34 cellular contexts compared by ENCODE assay signal in the genomic region with DNA sequence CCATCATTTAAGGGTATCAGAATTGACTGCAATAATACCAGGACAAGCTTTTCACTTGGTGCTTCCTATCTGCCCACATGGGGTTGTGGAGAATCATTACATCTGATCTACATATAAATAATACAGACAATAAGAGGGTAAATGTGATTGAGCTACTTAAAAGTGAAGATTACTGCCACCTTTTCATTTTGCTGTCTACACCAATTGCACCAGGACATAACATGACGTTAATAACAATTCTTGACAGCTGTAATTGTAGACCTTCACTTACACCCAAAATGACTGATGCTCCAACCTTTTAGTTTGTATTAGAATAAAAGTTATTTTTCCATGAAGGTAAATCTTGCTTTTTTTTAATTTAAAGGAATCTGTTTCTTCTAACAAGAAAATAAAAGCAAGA.
"Had no signal": no experiment of that assay in that cellular context is flagged by ENCODE, and none has a peak within 500 bp of the region (broad histone marks: within the 10 kb centered on the region; RNA-seq: fewer than 3 reads in every experiment).

No MANE protein-coding gene starts in this region.

- H3K36me3 ChIP-seq: brain microvascular endothelial cell had no signal

- H3K27ac Mint-ChIP-seq: activated B cell treated with CpG ODN at 0.5 μM for 24 hours; activated CD8-positive, alpha-beta T cell treated with anti-CD3 and anti-CD28 coated beads for 36 hours; activated naive CD8-positive, alpha-beta T cell; activated T-helper 17 cell treated with anti-CD3 and anti-CD28 coated beads, Interleukin-2, amount 50 U/mL, for 72 hours; dendritic cell treated with granulocyte-macrophage colony-stimulating factor and Interleukin-4, amounts not matched to agents 40 ng/mL and 50 ng/mL, for 4 days; endodermal cell; T-helper 17 cell; T-helper 2 cell treated with Interferon-gamma antibody and Interleukin-4, amounts not matched to agents 5 μg/mL and 100 μg/mL, for 36 hours had no signal

- DNase-seq: activated B cell treated with CpG ODN at 0.5 μM for 24 hours; activated CD4-positive, alpha-beta T cell treated with anti-CD3 and anti-CD28 coated beads for 48 hours; activated CD4-positive, alpha-beta T cell treated with anti-CD3 and anti-CD28 coated beads, Interleukin-2, amount 50 U/mL, for 1 hour; activated CD4-positive, alpha-beta T cell treated with anti-CD3 and anti-CD28 coated beads, Interleukin-2, amount 50 U/mL, for 48 hours; activated CD8-positive, alpha-beta memory T cell treated with anti-CD3 and anti-CD28 coated beads for 24 hours; activated CD8-positive, alpha-beta T cell treated with anti-CD3 and anti-CD28 coated beads for 36 hours; activated effector memory CD4-positive, alpha-beta T cell treated with Interleukin-2 at 50 U/mL for 16 hours; activated gamma-delta T cell treated with Interleukin-2 at 50 U/mL for 16 hours; activated naive CD4-positive, alpha-beta T cell treated with anti-CD3 and anti-CD28 coated beads, Interleukin-2, amount 50 U/mL, for 16 hours; activated naive CD4-positive, alpha-beta T cell treated with Interleukin-2 at 50 U/mL for 16 hours; activated T-cell treated with anti-CD3 and anti-CD28 coated beads, Interleukin-2, amount 50 U/mL, for 4 hours; amniotic stem cell; anterior cingulate cortex; brain microvascular endothelial cell; dorsolateral prefrontal cortex; effector memory CD4-positive, alpha-beta T cell; endodermal cell; foreskin fibroblast; glutamatergic neuron; T-helper 1 cell; T-helper 17 cell; T1000; WERI-Rb-1 had no signal

- H3K27me3 ChIP-seq: brain microvascular endothelial cell, dorsolateral prefrontal cortex had no signal

- ATAC-seq: activated CD4-positive, CD25-positive, alpha-beta regulatory T cell treated with anti-CD3 and anti-CD28 coated beads, Interleukin-2, amount 50 U/mL, for 24 hours; activated CD8-positive, alpha-beta T cell treated with anti-CD3 and anti-CD28 coated beads for 36 hours; activated T-cell treated with anti-CD3 and anti-CD28 coated beads, Interleukin-2, amount 50 U/mL, for 4 hours; activated T-helper 17 cell treated with anti-CD3 and anti-CD28 coated beads, Interleukin-2, amount 50 U/mL, for 72 hours; esophagus mucosa; T-helper 17 cell had no signal

- H3K4me3 ChIP-seq: coronary artery, dorsolateral prefrontal cortex had no signal

- FAIRE-seq: astrocyte, bronchial epithelial cell, frontal cortex had no signal

- H3K27ac ChIP-seq: brain microvascular endothelial cell, WERI-Rb-1 had no signal

- H3K4me3 Mint-ChIP-seq: activated B cell treated with CpG ODN at 0.5 μM for 24 hours; activated CD8-positive, alpha-beta T cell treated with anti-CD3 and anti-CD28 coated beads for 36 hours; activated naive CD8-positive, alpha-beta T cell; activated T-cell treated with anti-CD3 and anti-CD28 coated beads, Interleukin-2, amount 50 U/mL, for 4 hours; activated T-helper 17 cell treated with anti-CD3 and anti-CD28 coated beads, Interleukin-2, amount 50 U/mL, for 72 hours; central memory CD8-positive, alpha-beta T cell; dendritic cell treated with granulocyte-macrophage colony-stimulating factor and Interleukin-4, amounts not matched to agents 40 ng/mL and 50 ng/mL, for 4 days; endodermal cell; T-helper 17 cell; T-helper 2 cell treated with Interferon-gamma antibody and Interleukin-4, amounts not matched to agents 5 μg/mL and 100 μg/mL, for 36 hours had no signal

- H3K9me3 Mint-ChIP-seq: activated CD8-positive, alpha-beta T cell treated with anti-CD3 and anti-CD28 coated beads for 36 hours; activated T-cell treated with anti-CD3 and anti-CD28 coated beads, Interleukin-2, amount 50 U/mL, for 4 hours; activated T-helper 17 cell treated with anti-CD3 and anti-CD28 coated beads, Interleukin-2, amount 50 U/mL, for 72 hours; dendritic cell treated with granulocyte-macrophage colony-stimulating factor and Interleukin-4, amounts not matched to agents 40 ng/mL and 50 ng/mL, for 4 days; T-helper 2 cell treated with Interferon-gamma antibody and Interleukin-4, amounts not matched to agents 5 μg/mL and 100 μg/mL, for 36 hours had no signal

- H3K4me1 Mint-ChIP-seq: activated B cell treated with CpG ODN at 0.5 μM for 24 hours; activated T-helper 17 cell treated with anti-CD3 and anti-CD28 coated beads, Interleukin-2, amount 50 U/mL, for 72 hours; central memory CD8-positive, alpha-beta T cell; endodermal cell; T-helper 17 cell had no signal

- H3K27me3 Mint-ChIP-seq: activated B cell treated with CpG ODN at 0.5 μM for 24 hours; activated CD8-positive, alpha-beta T cell treated with anti-CD3 and anti-CD28 coated beads for 36 hours; activated naive CD8-positive, alpha-beta T cell; central memory CD8-positive, alpha-beta T cell; dendritic cell treated with granulocyte-macrophage colony-stimulating factor and Interleukin-4, amounts not matched to agents 40 ng/mL and 50 ng/mL, for 4 days; T-helper 17 cell had no signal
